24 cellular contexts compared by ENCODE assay signal in genomic region chr6:125037826-125038225, GRCh38.
"Had no signal": no experiment of that assay in that cellular context is flagged by ENCODE, and none has a peak within 500 bp of the region (broad histone marks: within the 10 kb centered on the region; RNA-seq: fewer than 3 reads in every experiment).

No MANE protein-coding gene starts in this region.

- H3K27ac ChIP-seq: HL-60, KMS-11, SJSA1 had no signal

- FAIRE-seq: HTR-8/SVneo, K562, RCC 7860 had no signal

- H3K9ac ChIP-seq: KMS-11 had no signal

- H3K27me3 ChIP-seq: SJSA1 had no signal

- H3K9me3 ChIP-seq: SJSA1 had no signal

- H3K4me2 ChIP-seq: KMS-11 had no signal

- DNase-seq: Kasumi-1, MM.1S, NCI-H1092 treated with DMSO at 0.1 percent for 48 hours, NCI-H1417 treated with DMSO at 0.1 percent for 48 hours, NCI-H146, NCI-H1694 treated with DMSO at 0.1 percent for 48 hours, NCI-H1930, NCI-H2081, NCI-H2107, NCI-H345, NCI-H446 treated with DMSO at 0.1 percent for 48 hours, NCI-H510A treated with DMSO at 0.1 percent for 48 hours, NCI-H526 treated with DMSO at 0.1 percent for 48 hours, NCI-H774, Right ventricle myocardium superior, RPMI8226, SIG-M5 had no signal

- H3K4me3 ChIP-seq: K562, SJSA1, SK-N-MC had no signal
